14 cellular contexts compared by ENCODE assay signal in genomic region chr13:105914637-105915036, GRCh38.
DNase-seq lines count a peak whose midpoint lies in the region; ATAC-seq, FAIRE-seq and TF ChIP-seq lines count a peak whose summit lies in the region.
"Had no signal": no experiment of that assay in that cellular context is flagged by ENCODE, and none has a peak within 500 bp of the region (broad histone marks: within the 10 kb centered on the region; RNA-seq: fewer than 3 reads in every experiment).

No MANE protein-coding gene starts in this region.

- H3K4me2 ChIP-seq in BLaER1 treated with 17β-estradiol and CSF1 and Interleukin-3, amounts not matched to agents 10 nM and 100 nM, result peak overlapping the region; percentile 2 to 47 (median 33); a peak in 17 of 22 replicates

- peak overlapping the region in 1 of 5 experiments; percentile 60 for H3K4me3 Mint-ChIP-seq in brain

- no peak for FAIRE-seq in small intestine (lab: Jason Lieb, UNC)

- no peaks in the 10 kb centered on the region for H3K36me3 Mint-ChIP-seq in brain

- H3K9me3 ChIP-seq in BLaER1 treated with 17β-estradiol and CSF1 and Interleukin-3, amounts not matched to agents 10 nM and 100 nM (replicated peaks in 1 of 11), result no peaks in the 10 kb centered on the region; a peak in 1 of 22 replicates
- H3K9me3 ChIP-seq in small intestine (ENCODE audit: control insufficient read depth, low read depth), result no peaks in the 10 kb centered on the region
- H3K9me3 ChIP-seq: adrenal gland had no signal

- TF ChIP-seq POLR2A in GM18505 (IDR thresholded peaks at IDR 0.05; ENCODE audit: borderline replicate concordance, extremely low read depth, insufficient read depth, insufficient read length), result no peak

- in situ Hi-C loops in ACHN (cut with HindIII; ENCODE audit: low pct_ligation_motif_present, low pct_unique_long_range_greater_than_20kb, low sequenced_read_pairs), result no loop called here

- peaks cover 19% of the 10 kb centered on the region for H3K4me1 Mint-ChIP-seq in brain

- no peaks in the 10 kb centered on the region for H3K27me3 Mint-ChIP-seq in brain

- DNase-seq in LHCN-M2 (ENCODE audit: low read depth), result peak; percentile 89
- DNase-seq in myocyte (ENCODE audit: low read depth), result peak; percentile 77
- no peak for DNase-seq in ACHN
- no peak for DNase-seq in small intestine
- DNase-seq: activated T-cell treated with anti-CD3 and anti-CD28 coated beads, Interleukin-2, amount 50 U/mL, for 1 hour; adrenal gland; effector CD8-positive, alpha-beta T cell; left lung; NCI-H82 had no signal

- H3K4me3 ChIP-seq in BLaER1 treated with 17β-estradiol and CSF1 and Interleukin-3, amounts not matched to agents 10 nM and 100 nM, result no peak overlapping the region
- no peak overlapping the region for H3K4me3 ChIP-seq in small intestine (ENCODE audit: low read depth in 1 of 2, low read length in 2 of 2)
- H3K4me3 ChIP-seq: adrenal gland, left lung, skin epidermis had no signal

- peak overlapping the region in 4 of 11 experiments; percentile 10 to 55 (median 22); a peak in 4 of 22 replicates for H3K27ac ChIP-seq in BLaER1 treated with 17β-estradiol and CSF1 and Interleukin-3, amounts not matched to agents 10 nM and 100 nM
- no peak overlapping the region for H3K27ac ChIP-seq in small intestine (ENCODE audit: low read depth in 1 of 2, low read length in 1 of 2)
- H3K27ac ChIP-seq: adrenal gland, left lung, skin epidermis had no signal

- no peaks in the 10 kb centered on the region for H4K20me1 ChIP-seq in BLaER1 treated with 17β-estradiol and CSF1 and Interleukin-3, amounts not matched to agents 10 nM and 100 nM

- 0 out of 22 replicates have a peak, but pooled peaks cover 0 to 8% (median 0%) of the 10 kb centered on the region in 11 experiments for H3K27me3 ChIP-seq in BLaER1 treated with 17β-estradiol and CSF1 and Interleukin-3, amounts not matched to agents 10 nM and 100 nM
- no peaks in the 10 kb centered on the region for H3K27me3 ChIP-seq in small intestine (ENCODE audit: control insufficient read depth in 2 of 2, insufficient read depth in 2 of 2, low read length in 2 of 2)
- H3K27me3 ChIP-seq: adrenal gland, left lung had no signal

- peaks cover 0 to 3% (median 0%) of the 10 kb centered on the region in 5 experiments for H3K9me3 Mint-ChIP-seq in brain

- no peaks in the 10 kb centered on the region for H3K36me3 ChIP-seq in BLaER1 treated with 17β-estradiol and CSF1 and Interleukin-3, amounts not matched to agents 10 nM and 100 nM
- H3K36me3 ChIP-seq in small intestine (ENCODE audit: control insufficient read depth in 2 of 2, insufficient read depth in 2 of 2, low read length in 2 of 2), result no peaks in the 10 kb centered on the region
- H3K36me3 ChIP-seq: adrenal gland, left lung had no signal

- 56 to 91% (median 76%) methylated on average over 3 of the region's 3 CpGs for WGBS in small intestine, 3 donors

- no peak overlapping the region for H3K9ac ChIP-seq in BLaER1 treated with 17β-estradiol and CSF1 and Interleukin-3, amounts not matched to agents 10 nM and 100 nM

- TF ChIP-seq CTCF in brain (conservative IDR thresholded peaks at IDR 0.05), result no peak

- no peak for ATAC-seq in GM18505 (IDR thresholded peaks at IDR 0.05; ENCODE audit: unreplicated experiment)
- no peak for ATAC-seq in GM21447 (IDR thresholded peaks at IDR 0.05; ENCODE audit: unreplicated experiment)
- ATAC-seq: left lung had no signal

- H3K4me1 ChIP-seq in BLaER1 treated with 17β-estradiol and CSF1 and Interleukin-3, amounts not matched to agents 10 nM and 100 nM, result peaks cover 5 to 19% (median 12%) of the 10 kb centered on the region in 10 experiments; a peak in 18 of 20 replicates
- H3K4me1 ChIP-seq in small intestine (ENCODE audit: control insufficient read depth in 2 of 2, insufficient read depth in 1 of 2, low read depth in 1 of 2, low read length in 1 of 2), result peaks cover 3 to 5% of the 10 kb centered on the region in 2 donors
- H3K4me1 ChIP-seq: adrenal gland, left lung had no signal

- H3K27ac Mint-ChIP-seq in brain, result peak overlapping the region in 3 of 5 experiments; percentile 10 to 76 (median 47)

Comparison
In these comparisons a context has a peak if more than half of its experiments do, and no peak if none do; other contexts are left out.
1. DNase-seq: peak in LHCN-M2 (single experiment) and myocyte (single experiment); none in ACHN (single experiment) and small intestine (single experiment).